In genomic region chr17:68733241-68734176, GRCh38 we compare ENCODE assay signal across 15 cellular contexts.
A peak's percentile ranks its signal among the peaks of the same experiment; 100 is the strongest.
DNase-seq lines count a peak whose midpoint lies in the region; ATAC-seq and TF ChIP-seq lines count a peak whose summit lies in the region.
"Had no signal": no experiment of that assay in that cellular context is flagged by ENCODE, and none has a peak within 500 bp of the region (broad histone marks: within the 10 kb centered on the region; RNA-seq: fewer than 3 reads in every experiment).

No MANE protein-coding gene starts in this region.

- H3K36me3 ChIP-seq in ascending aorta (no peaks in the 10 kb centered on the region), hepatocyte (replicated peaks; ENCODE audit: insufficient read depth, low read depth) (no peaks in the 10 kb centered on the region)
- H3K36me3 ChIP-seq: HAP-1 had no signal

- H3K4me3 ChIP-seq in ascending aorta (no peak overlapping the region), hepatocyte (no peak overlapping the region)
- H3K4me3 ChIP-seq: HAP-1 had no signal

- H3K4me2 ChIP-seq in hepatocyte, result peak overlapping the region; percentile 61

- H3K4me1 ChIP-seq in ascending aorta (peaks cover 6 to 18% of the 10 kb centered on the region in 2 donors), hepatocyte (ENCODE audit: insufficient read depth) (peaks cover 33% of the 10 kb centered on the region)

- H3K27ac ChIP-seq in ascending aorta (peak overlapping the region; percentile 29 to 70), hepatocyte (peak overlapping the region; percentile 94)
- H3K27ac ChIP-seq: HL-60 had no signal

- TF ChIP-seq CTCF in ascending aorta (IDR thresholded peaks at IDR 0.05) (no peak), hepatocyte (IDR thresholded peaks at IDR 0.05; ENCODE audit: poor library complexity) (no peak)

- no peaks in the 10 kb centered on the region for H4K20me1 ChIP-seq in hepatocyte (ENCODE audit: insufficient read depth, poor library complexity, severe bottlenecking)

- H3K27me3 ChIP-seq in ascending aorta (no peaks in the 10 kb centered on the region), hepatocyte (no peaks in the 10 kb centered on the region)

- no peak for ATAC-seq in HG02885 (IDR thresholded peaks at IDR 0.05; ENCODE audit: poor library complexity, unreplicated experiment)
- no peak for ATAC-seq in GM18870 (IDR thresholded peaks at IDR 0.05; ENCODE audit: unreplicated experiment)

- DNase-seq in EL (peak; percentile 51), ascending aorta (ENCODE audit: low spot score in 2 of 2) (no peak), hepatocyte (ENCODE audit: low spot score) (peak; percentile 73), pulmonary artery endothelial cell (ENCODE audit: low read depth, low spot score) (peak; percentile 26), DMS 273 (lab: John Stamatoyannopoulos, UW; ENCODE audit: unreplicated experiment) (no peak)
- no peak for DNase-seq in activated CD4-positive, CD25-positive, alpha-beta regulatory T cell (lab: John Stamatoyannopoulos, UW)
- DNase-seq: activated CD4-positive, alpha-beta T cell treated with anti-CD3 and anti-CD28 coated beads, Interleukin-2, amount 50 U/mL, for 1 hour; activated naive CD4-positive, alpha-beta T cell treated with anti-CD3 and anti-CD28 coated beads, Interleukin-2, amount 10 ng/mL, durations not matched to agents 7 days and 5 days; COR-L47; NCI-H1694 treated with DMSO at 0.1 percent for 48 hours; substantia nigra had no signal

- 9% methylated on average over 4 of the region's 4 CpGs for WGBS in hepatocyte (ENCODE audit: low lambda C conversion rate, missing lambda C conversion rate)

- H3K9me2 ChIP-seq in hepatocyte (replicated peaks; ENCODE audit: insufficient read depth), result no peaks in the 10 kb centered on the region

- intact Hi-C loops in ascending aorta (cut with DNase I), result no loop called here

- peak overlapping the region; percentile 18 for H2AFZ ChIP-seq in hepatocyte

- H3K79me2 ChIP-seq in hepatocyte, result no peaks in the 10 kb centered on the region

- H3K9me3 ChIP-seq in ascending aorta, result no peaks in the 10 kb centered on the region
- H3K9me3 ChIP-seq in hepatocyte (ENCODE audit: low read depth), result no peaks in the 10 kb centered on the region

Comparison
In these comparisons a context has a peak if more than half of its experiments do, and no peak if none do; other contexts are left out.
1. DNase-seq: peak in EL (single experiment), hepatocyte (single experiment) and pulmonary artery endothelial cell (single experiment); none in ascending aorta (0 of 2), activated CD4-positive, CD25-positive, alpha-beta regulatory T cell (0 of 4) and DMS 273 (single experiment).